In genomic region chr2:149145314-149146295, GRCh38 we compare ENCODE assay signal across 19 cellular contexts.
DNase-seq lines count a peak whose midpoint lies in the region; ATAC-seq lines count a peak whose summit lies in the region.
"Had no signal": no experiment of that assay in that cellular context is flagged by ENCODE, and none has a peak within 500 bp of the region (broad histone marks: within the 10 kb centered on the region; RNA-seq: fewer than 3 reads in every experiment).

No MANE protein-coding gene starts in this region.

- H3K4me3 ChIP-seq in CD4-positive, alpha-beta memory T cell (ENCODE audit: low read length in 2 of 2): no peak overlapping the region
- H3K4me3 ChIP-seq: cardiac muscle cell, HAP-1 had no signal

- no peak overlapping the region for H3K27ac Mint-ChIP-seq in CD4-positive, alpha-beta memory T cell
- H3K27ac Mint-ChIP-seq: activated CD8-positive, alpha-beta memory T cell treated with anti-CD3 and anti-CD28 coated beads, Interleukin-2, amount 10 ng/mL, durations not matched to agents 7 days and 5 days had no signal

- no peak overlapping the region for H3K27ac ChIP-seq in CD4-positive, alpha-beta memory T cell (ENCODE audit: low read depth, low read length)
- H3K27ac ChIP-seq: cardiac muscle cell, epithelial cell of prostate had no signal

- POLR2A ChIA-PET in CD4-positive, alpha-beta memory T cell (lab: Charles Lee; ENCODE audit: partially characterized antibody): no interaction called here

- H3K9me3 ChIP-seq in CD4-positive, alpha-beta memory T cell (ENCODE audit: control insufficient read depth in 1 of 2, low read length in 2 of 2): no peaks in the 10 kb centered on the region
- H3K9me3 ChIP-seq: BE2C, HAP-1 had no signal

- CTCF ChIA-PET in CD4-positive, alpha-beta memory T cell (lab: Charles Lee; ENCODE audit: partially characterized antibody): interaction anchor here (0.6 kb wide), 1 partner anchor 10 kb away, joined by 3 read pairs; no protein-coding TSS in a partner anchor

- no peaks in the 10 kb centered on the region for H3K27me3 ChIP-seq in CD4-positive, alpha-beta memory T cell (ENCODE audit: insufficient read depth, low read length)
- H3K27me3 ChIP-seq: BE2C, cardiac muscle cell had no signal

- DNase-seq in EH (ENCODE audit: low read depth) (peak; percentile 64), germinal center (ENCODE audit: low spot score) (peak; percentile 8), left ventricle myocardium superior (no peak), DMS 273 treated with DMSO at 0.1 percent for 48 hours (lab: John Stamatoyannopoulos, UW) (no peak)
- DNase-seq in CD4-positive, alpha-beta memory T cell: no peak
- DNase-seq in activated naive CD4-positive, alpha-beta T cell treated with anti-CD3 and anti-CD28 coated beads, Interleukin-2, amount 50 U/mL, for 16 hours: no peak
- DNase-seq: activated CD4-positive, alpha-beta T cell treated with anti-CD3 and anti-CD28 coated beads for 1 hour; activated CD8-positive, alpha-beta memory T cell treated with anti-CD3 and anti-CD28 coated beads, Interleukin-2, amount 10 ng/mL, durations not matched to agents 7 days and 5 days; BE2C; NCI-H1048; NCI-H69; OCI-M1; stimulated activated CD4-positive, alpha-beta T cell treated with anti-CD3 and anti-CD28 coated beads, Interleukin-1b, Interleukin-23, amount 100 ng/mL, for 48 hours; substantia nigra had no signal

- no peak overlapping the region for H3K4me3 Mint-ChIP-seq in CD4-positive, alpha-beta memory T cell
- H3K4me3 Mint-ChIP-seq: activated CD8-positive, alpha-beta memory T cell treated with anti-CD3 and anti-CD28 coated beads, Interleukin-2, amount 10 ng/mL, durations not matched to agents 7 days and 5 days had no signal

- no peaks in the 10 kb centered on the region for H3K36me3 ChIP-seq in CD4-positive, alpha-beta memory T cell (ENCODE audit: insufficient read depth, low read length)
- H3K36me3 ChIP-seq: BE2C, cardiac muscle cell, HAP-1 had no signal

- peaks cover 0 to 3% (median under 1%) of the 10 kb centered on the region in 4 donors for H3K4me1 Mint-ChIP-seq in CD4-positive, alpha-beta memory T cell
- H3K4me1 Mint-ChIP-seq: activated CD8-positive, alpha-beta memory T cell treated with anti-CD3 and anti-CD28 coated beads, Interleukin-2, amount 10 ng/mL, durations not matched to agents 7 days and 5 days had no signal

- no peaks in the 10 kb centered on the region for H3K36me3 Mint-ChIP-seq in CD4-positive, alpha-beta memory T cell
- H3K36me3 Mint-ChIP-seq: activated CD8-positive, alpha-beta memory T cell treated with anti-CD3 and anti-CD28 coated beads, Interleukin-2, amount 10 ng/mL, durations not matched to agents 7 days and 5 days had no signal

- no peaks in the 10 kb centered on the region for H3K4me1 ChIP-seq in CD4-positive, alpha-beta memory T cell (ENCODE audit: insufficient read depth, low read length)
- H3K4me1 ChIP-seq: BE2C, HAP-1 had no signal

- no peaks in the 10 kb centered on the region for H3K9me3 Mint-ChIP-seq in CD4-positive, alpha-beta memory T cell

- H3K27me3 Mint-ChIP-seq in CD4-positive, alpha-beta memory T cell: peaks cover 7 to 11% of the 10 kb centered on the region in 2 donors

- intact Hi-C loops in CD4-positive, alpha-beta memory T cell (cut with micrococcal nuclease): no loop called here
- intact Hi-C loops in left ventricle myocardium superior (cut with micrococcal nuclease): no loop called here

- ATAC-seq in GM19328 (IDR thresholded peaks at IDR 0.05; ENCODE audit: unreplicated experiment) (peak; percentile 53), HG03378 (IDR thresholded peaks at IDR 0.05; ENCODE audit: unreplicated experiment) (peak; percentile 59), left ventricle myocardium superior (no peak)
- ATAC-seq: activated CD8-positive, alpha-beta memory T cell treated with anti-CD3 and anti-CD28 coated beads, Interleukin-2, amount 10 ng/mL, durations not matched to agents 7 days and 5 days had no signal

Comparison
In these comparisons a context has a peak if more than half of its experiments do, and no peak if none do; other contexts are left out.
1. DNase-seq: peak in EH (single experiment) and germinal center (single experiment); none in CD4-positive, alpha-beta memory T cell (0 of 5), activated naive CD4-positive, alpha-beta T cell treated with anti-CD3 and anti-CD28 coated beads, Interleukin-2, amount 50 U/mL, for 16 hours (single experiment), left ventricle myocardium superior (single experiment) and DMS 273 treated with DMSO at 0.1 percent for 48 hours (single experiment).